In genomic region chr9:37290881-37291485, GRCh38 we compare ENCODE assay signal across 9 cellular contexts.
A peak's percentile ranks its signal among the peaks of the same experiment; 100 is the strongest.
DNase-seq lines count a peak whose midpoint lies in the region; ATAC-seq, FAIRE-seq and TF ChIP-seq lines count a peak whose summit lies in the region.
"Had no signal": no experiment of that assay in that cellular context is flagged by ENCODE, and none has a peak within 500 bp of the region (broad histone marks: within the 10 kb centered on the region; RNA-seq: fewer than 3 reads in every experiment).

No MANE protein-coding gene starts in this region.

- TF ChIP-seq CTCF in epithelial cell of proximal tubule (conservative IDR thresholded peaks at IDR 0.05; ENCODE audit: low read depth, low read length): no peak
- TF ChIP-seq CTCF in CD4-positive, alpha-beta T cell (IDR thresholded peaks at IDR 0.05): no peak

- no peaks in the 10 kb centered on the region for H3K27me3 Mint-ChIP-seq in activated naive CD4-positive, alpha-beta T cell treated with anti-CD3 and anti-CD28 coated beads, Interleukin-2, amount 10 ng/mL, durations not matched to agents 7 days and 5 days
- no peaks in the 10 kb centered on the region for H3K27me3 Mint-ChIP-seq in CD4-positive, alpha-beta T cell
- H3K27me3 Mint-ChIP-seq: T-cell had no signal

- POLR2A ChIA-PET in CD4-positive, alpha-beta T cell (lab: Charles Lee): no interaction called here
- POLR2A ChIA-PET in HEK293T (lab: Yijun Ruan, JAX): no interaction called here

- no peak overlapping the region for H3K27ac ChIP-seq in CD4-positive, alpha-beta T cell (ENCODE audit: low read depth, low read length)

- peaks cover 18% of the 10 kb centered on the region for H3K36me3 Mint-ChIP-seq in activated naive CD4-positive, alpha-beta T cell treated with anti-CD3 and anti-CD28 coated beads, Interleukin-2, amount 10 ng/mL, durations not matched to agents 7 days and 5 days
- peaks cover 16% of the 10 kb centered on the region for H3K36me3 Mint-ChIP-seq in CD4-positive, alpha-beta T cell (ENCODE audit: low read depth)

- H3K27ac Mint-ChIP-seq in activated naive CD4-positive, alpha-beta T cell treated with anti-CD3 and anti-CD28 coated beads, Interleukin-2, amount 10 ng/mL, durations not matched to agents 7 days and 5 days: peak overlapping the region; percentile 73
- no peak overlapping the region for H3K27ac Mint-ChIP-seq in CD4-positive, alpha-beta T cell
- H3K27ac Mint-ChIP-seq: T-cell had no signal

- no peak overlapping the region for H3K4me3 Mint-ChIP-seq in activated naive CD4-positive, alpha-beta T cell treated with anti-CD3 and anti-CD28 coated beads, Interleukin-2, amount 10 ng/mL, durations not matched to agents 7 days and 5 days
- H3K4me3 Mint-ChIP-seq in CD4-positive, alpha-beta T cell: no peak overlapping the region
- H3K4me3 Mint-ChIP-seq: T-cell had no signal

- peaks cover 46% of the 10 kb centered on the region for H3K4me1 Mint-ChIP-seq in activated naive CD4-positive, alpha-beta T cell treated with anti-CD3 and anti-CD28 coated beads, Interleukin-2, amount 10 ng/mL, durations not matched to agents 7 days and 5 days
- peaks cover 59% of the 10 kb centered on the region for H3K4me1 Mint-ChIP-seq in CD4-positive, alpha-beta T cell (ENCODE audit: low read depth)

- no peak for ATAC-seq in CD4-positive, alpha-beta T cell (ENCODE audit: poor library complexity)

- no peaks in the 10 kb centered on the region for H3K27me3 ChIP-seq in CD4-positive, alpha-beta T cell (ENCODE audit: control insufficient read depth, insufficient read depth, low read length)

- no peak for DNase-seq in activated naive CD4-positive, alpha-beta T cell treated with anti-CD3 and anti-CD28 coated beads, Interleukin-2, amount 10 ng/mL, durations not matched to agents 7 days and 5 days
- no peak for DNase-seq in activated naive CD4-positive, alpha-beta T cell treated with Interleukin-2 at 50 U/mL for 16 hours
- DNase-seq in RCC 7860 (ENCODE audit: low spot score) (peak; percentile 63), epithelial cell of proximal tubule (ENCODE audit: low read depth) (peak; percentile 36), urothelium cell line (ENCODE audit: low spot score) (peak; percentile 42), HEK293T (ENCODE audit: extremely low spot score) (no peak), activated gamma-delta T cell (lab: John Stamatoyannopoulos, UW) (no peak)
- no peak for DNase-seq in CD4-positive, alpha-beta T cell
- DNase-seq: T-cell had no signal

- H3K9me3 ChIP-seq in CD4-positive, alpha-beta T cell (ENCODE audit: control insufficient read depth, low read length): no peaks in the 10 kb centered on the region

- peaks cover 2% of the 10 kb centered on the region for H3K9me3 Mint-ChIP-seq in activated naive CD4-positive, alpha-beta T cell treated with anti-CD3 and anti-CD28 coated beads, Interleukin-2, amount 10 ng/mL, durations not matched to agents 7 days and 5 days
- no peaks in the 10 kb centered on the region for H3K9me3 Mint-ChIP-seq in CD4-positive, alpha-beta T cell
- H3K9me3 Mint-ChIP-seq: T-cell had no signal

- no peak overlapping the region for H3K4me3 ChIP-seq in epithelial cell of proximal tubule (ENCODE audit: low read depth, low read length)

- intact Hi-C loops in CD4-positive, alpha-beta T cell (cut with DNase I, micrococcal nuclease): loop anchor here in 1 of 2 experiments (10.0 kb wide), 1 partner anchor 126 kb away; no protein-coding TSS in a partner anchor

- CTCF ChIA-PET in activated naive CD4-positive, alpha-beta T cell treated with anti-CD3 and anti-CD28 coated beads, Interleukin-2, amount 10 ng/mL, durations not matched to agents 7 days and 5 days (lab: Charles Lee): no interaction called here
- CTCF ChIA-PET in CD4-positive, alpha-beta T cell (lab: Charles Lee): no interaction called here
- CTCF ChIA-PET in HEK293T (lab: Yijun Ruan, JAX): no interaction called here

- FAIRE-seq in RCC 7860 (lab: Jason Lieb, UNC): peak; percentile 82
- no peak for FAIRE-seq in urothelium cell line (lab: Jason Lieb, UNC)

TF ChIP-seq in HEK293T, 16 proteins besides CTCF, POLR2A, EP300 and RAD21:
- TF ChIP-seq FOXA1 (IDR thresholded peaks at IDR 0.05): no peak
- no peak for TF ChIP-seq TARDBP (IDR thresholded peaks at IDR 0.05)
- no peak for TF ChIP-seq ELF4 (IDR thresholded peaks at IDR 0.05)

Comparison
In these comparisons a context has a peak if more than half of its experiments do, and no peak if none do; other contexts are left out.
1. DNase-seq: peak in RCC 7860 (single experiment), epithelial cell of proximal tubule (single experiment) and urothelium cell line (single experiment); none in activated naive CD4-positive, alpha-beta T cell treated with anti-CD3 and anti-CD28 coated beads, Interleukin-2, amount 10 ng/mL, durations not matched to agents 7 days and 5 days (single experiment), activated naive CD4-positive, alpha-beta T cell treated with Interleukin-2 at 50 U/mL for 16 hours (single experiment), CD4-positive, alpha-beta T cell (0 of 10), HEK293T (single experiment) and activated gamma-delta T cell (single experiment).